21 cellular contexts compared by ENCODE assay signal in the genomic region with DNA sequence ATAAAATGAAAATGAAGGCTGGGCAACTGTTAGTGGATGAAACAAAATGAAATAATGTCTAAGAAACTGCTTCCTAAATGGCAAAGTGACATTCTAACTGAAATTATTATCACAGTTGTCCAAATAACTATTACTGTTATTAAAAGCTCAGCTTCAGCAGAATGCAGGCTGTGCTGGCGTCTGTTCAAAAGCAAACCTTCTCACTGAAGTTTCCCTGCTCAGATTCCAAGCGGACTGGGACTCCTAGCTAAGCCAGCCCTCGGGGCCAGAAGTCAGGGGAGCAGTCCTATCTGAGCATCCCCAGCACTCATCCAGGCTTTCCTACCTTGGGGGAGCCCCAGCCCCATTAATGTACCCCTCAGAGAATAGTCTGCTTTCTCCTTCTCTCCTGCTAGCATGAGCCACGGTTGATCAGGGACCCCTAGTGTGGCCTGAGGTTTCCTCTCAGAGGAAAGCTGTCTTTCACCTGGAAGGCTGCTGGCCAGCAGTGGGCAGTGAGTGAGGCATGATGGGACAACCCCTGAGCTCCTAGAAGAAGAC.
"Had no signal": no experiment of that assay in that cellular context is flagged by ENCODE, and none has a peak within 500 bp of the region (broad histone marks: within the 10 kb centered on the region; RNA-seq: fewer than 3 reads in every experiment).

No MANE protein-coding gene starts in this region.

- H3K27me3 ChIP-seq: dorsolateral prefrontal cortex, foreskin keratinocyte, hepatocyte, ovary, transverse colon, upper lobe of right lung, uterus had no signal

- H3K4me3 ChIP-seq: dorsolateral prefrontal cortex, gastroesophageal sphincter, heart left ventricle, hepatocyte, mucosa of descending colon, ovary, psoas muscle, skin epidermis, spleen, thoracic aorta, transverse colon, upper lobe of right lung, uterus had no signal

- H3K9me3 ChIP-seq: mucosa of descending colon, ovary, psoas muscle, thoracic aorta, transverse colon, upper lobe of right lung had no signal

- H3K4me1 ChIP-seq: foreskin keratinocyte, gastroesophageal sphincter, heart left ventricle, psoas muscle, transverse colon, upper lobe of right lung, uterus had no signal

- H3K79me2 ChIP-seq: hepatocyte had no signal

- H3K36me3 ChIP-seq: gastroesophageal sphincter, heart left ventricle, ovary, spleen, thoracic aorta, transverse colon, upper lobe of right lung, uterus had no signal

- H2AFZ ChIP-seq: hepatocyte had no signal

- DNase-seq: cortex of kidney; dorsolateral prefrontal cortex; effector CD4-positive, alpha-beta T cell; foreskin keratinocyte; heart left ventricle; kidney; mesenchymal stem cell; mucosa of descending colon; naive B cell; ovary; psoas muscle; spleen; stimulated activated naive B cell treated with anti-CD40 and anti-IgM and Interleukin-4, amounts not matched to agents 10 μg/mL and 1 μg/mL and 100 μg/mL, for 72 hours; transverse colon; upper lobe of right lung; uterus had no signal

- H3K4me2 ChIP-seq: hepatocyte had no signal

- H3K27ac ChIP-seq: dorsolateral prefrontal cortex, epithelial cell of prostate, foreskin keratinocyte, gastroesophageal sphincter, heart left ventricle, hepatocyte, ovary, psoas muscle, skin epidermis, spleen, thoracic aorta, transverse colon, upper lobe of right lung, uterus had no signal
